Comparison of ENCODE assay signal across 19 cellular contexts in the genomic region with DNA sequence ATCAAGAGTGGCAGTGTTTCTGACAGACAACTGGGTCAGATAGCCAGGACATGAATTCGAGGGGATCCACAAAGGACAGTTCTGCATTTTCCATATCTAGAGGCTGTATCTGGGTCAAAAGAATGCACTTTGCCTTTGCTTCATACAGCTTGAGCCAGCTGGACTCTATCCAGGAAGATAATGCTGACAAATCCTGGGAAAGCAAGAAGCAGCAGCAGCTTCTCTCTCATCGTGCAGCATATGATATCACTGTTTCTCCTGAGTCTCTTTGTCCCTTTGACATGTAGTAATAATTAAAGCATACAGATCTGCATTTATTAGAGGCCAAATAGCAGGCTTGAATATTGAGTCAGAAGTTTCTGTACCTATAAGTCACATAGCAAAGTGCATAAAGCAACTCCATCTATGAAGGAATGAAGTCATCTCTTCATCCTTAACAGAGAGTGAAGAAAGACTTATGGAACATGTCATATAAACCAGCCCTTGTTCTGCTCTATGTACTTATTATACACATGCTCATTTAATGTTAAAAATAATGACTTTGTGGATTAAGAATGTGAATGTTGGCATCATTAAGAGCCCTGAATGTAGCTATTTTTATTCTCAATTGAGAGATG.
DNase-seq lines count a peak whose midpoint lies in the region; ATAC-seq and TF ChIP-seq lines count a peak whose summit lies in the region.
"Had no signal": no experiment of that assay in that cellular context is flagged by ENCODE, and none has a peak within 500 bp of the region (broad histone marks: within the 10 kb centered on the region; RNA-seq: fewer than 3 reads in every experiment).

No MANE protein-coding gene starts in this region.

- no peak overlapping the region for H3K27ac ChIP-seq in right atrium auricular region
- H3K27ac ChIP-seq: parathyroid adenoma, SJCRH30, stomach, uterus had no signal

- in situ Hi-C loops in GM13976 (cut with MboI; ENCODE audit: low sequenced_read_pairs, unreplicated experiment), result no loop called here

- no peaks in the 10 kb centered on the region for H3K9me3 ChIP-seq in right atrium auricular region
- H3K9me3 ChIP-seq: SJCRH30, stomach, uterus had no signal

- ATAC-seq in Right ventricle myocardium superior (ENCODE audit: poor library complexity), result peak; percentile 46
- ATAC-seq in GM18909 (IDR thresholded peaks at IDR 0.05; ENCODE audit: poor library complexity, unreplicated experiment), result no peak
- ATAC-seq: activated naive CD4-positive, alpha-beta T cell treated with anti-CD3 and anti-CD28 coated beads, Interleukin-2, amount 50 U/mL, for 72 hours had no signal

- DNase-seq in Right ventricle myocardium superior (no peak), right atrium auricular region (ENCODE audit: low spot score) (no peak), amniotic stem cell (lab: John Stamatoyannopoulos, UW) (peak; percentile 14), fibroblast of mammary gland (ENCODE audit: low read depth) (peak; percentile 12), stromal cell of bone marrow (ENCODE audit: low read depth) (peak; percentile 17), UCSD-AML1 (lab: John Stamatoyannopoulos, UW; ENCODE audit: unreplicated experiment) (no peak), GM13976 (ENCODE audit: low spot score) (no peak)
- DNase-seq: activated CD4-positive, alpha-beta T cell treated with anti-CD3 and anti-CD28 coated beads, Interleukin-2, amount 50 U/mL, for 1 hour; activated T-cell treated with anti-CD3 and anti-CD28 coated beads for 4 hours; COR-L47; erythroblast; hippocampal formation; kidney glomerular epithelial cell; stomach; uterus had no signal

- no peaks in the 10 kb centered on the region for H3K36me3 ChIP-seq in right atrium auricular region
- H3K36me3 ChIP-seq: SJCRH30, stomach, uterus had no signal

- TF ChIP-seq CTCF in right atrium auricular region (IDR thresholded peaks at IDR 0.05) (no peak), fibroblast of mammary gland (conservative IDR thresholded peaks at IDR 0.05; ENCODE audit: control insufficient read depth, insufficient read depth, low read depth, low read length) (no peak), GM13976 (IDR thresholded peaks at IDR 0.05; ENCODE audit: borderline replicate concordance, control extremely low read depth, extremely low read depth, insufficient read depth, missing control alignments) (no peak)

- no peaks in the 10 kb centered on the region for H3K27me3 ChIP-seq in right atrium auricular region
- H3K27me3 ChIP-seq: SJCRH30, stomach, uterus had no signal

- H3K4me3 ChIP-seq in right atrium auricular region, result no peak overlapping the region
- H3K4me3 ChIP-seq in fibroblast of mammary gland (ENCODE audit: control insufficient read depth, low read depth, low read length), result no peak overlapping the region
- H3K4me3 ChIP-seq: SJCRH30, stomach, uterus had no signal

- intact Hi-C loops in Right ventricle myocardium superior (cut with DNase I), result no loop called here

- H3K4me1 ChIP-seq in right atrium auricular region, result peaks cover 0 to 7% of the 10 kb centered on the region in 2 donors
- H3K4me1 ChIP-seq: parathyroid adenoma, uterus had no signal

Comparison
In these comparisons a context has a peak if more than half of its experiments do, and no peak if none do; other contexts are left out.
1. DNase-seq: peak in amniotic stem cell (single experiment), fibroblast of mammary gland (single experiment) and stromal cell of bone marrow (single experiment); none in Right ventricle myocardium superior (single experiment), right atrium auricular region (single experiment), UCSD-AML1 (single experiment) and GM13976 (single experiment).